8 cellular contexts compared by ENCODE assay signal in genomic region chr6:170438402-170438753, GRCh38.
DNase-seq lines count a peak whose midpoint lies in the region; ATAC-seq and TF ChIP-seq lines count a peak whose summit lies in the region.

No MANE protein-coding gene starts in this region.

- no peak for TF ChIP-seq CTCF in activated B cell treated with CpG ODN at 0.5 μM for 24 hours (IDR thresholded peaks at IDR 0.05)
- TF ChIP-seq CTCF in esophagus muscularis mucosa (IDR thresholded peaks at IDR 0.05), result no peak

- peaks cover 0 to 16% (median 0%) of the 10 kb centered on the region in 4 donors for H3K27me3 ChIP-seq in esophagus muscularis mucosa

- TF ChIP-seq EP300 in esophagus muscularis mucosa (IDR thresholded peaks at IDR 0.05), result no peak

- H3K4me3 Mint-ChIP-seq in activated B cell treated with CpG ODN at 0.5 μM for 24 hours, result no peak overlapping the region

- H3K4me3 ChIP-seq in esophagus muscularis mucosa, result peak overlapping the region; percentile 37 to 56 (median 42)

- ATAC-seq in GM18858 (IDR thresholded peaks at IDR 0.05; ENCODE audit: unreplicated experiment), result peak; percentile 88
- peak; percentile 96 for ATAC-seq in HG02981 (IDR thresholded peaks at IDR 0.05; ENCODE audit: unreplicated experiment)
- ATAC-seq in activated B cell treated with CpG ODN at 0.5 μM for 24 hours (ENCODE audit: low read depth), result peak; percentile 81

- H3K9me3 ChIP-seq in esophagus muscularis mucosa, result peaks cover 0 to 7% (median 5%) of the 10 kb centered on the region in 4 donors

- H3K36me3 Mint-ChIP-seq in activated B cell treated with CpG ODN at 0.5 μM for 24 hours (ENCODE audit: low read depth), result no peaks in the 10 kb centered on the region

- DNase-seq in ACHN (peak; percentile 95), NCI-H2029 (lab: John Stamatoyannopoulos, UW) (peak; percentile 96), activated B cell treated with CpG ODN at 0.5 μM for 24 hours (no peak), esophagus muscularis mucosa (ENCODE audit: extremely low spot score) (peak; percentile 96), myocyte (ENCODE audit: low read depth) (peak; percentile 100), stromal cell of bone marrow (ENCODE audit: low read depth) (peak; percentile 100)

- no peak overlapping the region for H3K27ac Mint-ChIP-seq in activated B cell treated with CpG ODN at 0.5 μM for 24 hours

- H3K36me3 ChIP-seq in esophagus muscularis mucosa, result no peaks in the 10 kb centered on the region

- in situ Hi-C loops in ACHN (cut with HindIII; ENCODE audit: low pct_ligation_motif_present, low pct_unique_long_range_greater_than_20kb, low sequenced_read_pairs), result no loop called here

- H3K9me3 Mint-ChIP-seq in activated B cell treated with CpG ODN at 0.5 μM for 24 hours, result peaks cover 6% of the 10 kb centered on the region

- H3K4me1 Mint-ChIP-seq in activated B cell treated with CpG ODN at 0.5 μM for 24 hours, result peaks cover 7% of the 10 kb centered on the region

- no peak overlapping the region for H3K27ac ChIP-seq in esophagus muscularis mucosa (replicated peaks in 1 of 4)

- TF ChIP-seq POLR2A in esophagus muscularis mucosa (IDR thresholded peaks at IDR 0.05; ENCODE audit: low read depth), result no peak

- peaks cover 6 to 24% (median 19%) of the 10 kb centered on the region in 4 donors for H3K4me1 ChIP-seq in esophagus muscularis mucosa

- POLR2A ChIA-PET in activated B cell treated with CpG ODN at 0.5 μM for 24 hours (lab: Charles Lee), result interaction anchor here (0.7 kb wide), 1 partner anchor 65 kb away, joined by 3 read pairs; no protein-coding TSS in a partner anchor

- intact Hi-C loops in activated B cell treated with CpG ODN at 0.5 μM for 24 hours (cut with micrococcal nuclease) (no loop called here), esophagus muscularis mucosa (cut with DNase I) (no loop called here)

- WGBS in esophagus muscularis mucosa, result 3% methylated on average over 5 of the region's 15 CpGs

- peaks cover 9% of the 10 kb centered on the region for H3K27me3 Mint-ChIP-seq in activated B cell treated with CpG ODN at 0.5 μM for 24 hours

- CTCF ChIA-PET in activated B cell treated with CpG ODN at 0.5 μM for 24 hours (lab: Charles Lee), result no interaction called here
